8 cellular contexts compared by ENCODE assay signal in the genomic region with DNA sequence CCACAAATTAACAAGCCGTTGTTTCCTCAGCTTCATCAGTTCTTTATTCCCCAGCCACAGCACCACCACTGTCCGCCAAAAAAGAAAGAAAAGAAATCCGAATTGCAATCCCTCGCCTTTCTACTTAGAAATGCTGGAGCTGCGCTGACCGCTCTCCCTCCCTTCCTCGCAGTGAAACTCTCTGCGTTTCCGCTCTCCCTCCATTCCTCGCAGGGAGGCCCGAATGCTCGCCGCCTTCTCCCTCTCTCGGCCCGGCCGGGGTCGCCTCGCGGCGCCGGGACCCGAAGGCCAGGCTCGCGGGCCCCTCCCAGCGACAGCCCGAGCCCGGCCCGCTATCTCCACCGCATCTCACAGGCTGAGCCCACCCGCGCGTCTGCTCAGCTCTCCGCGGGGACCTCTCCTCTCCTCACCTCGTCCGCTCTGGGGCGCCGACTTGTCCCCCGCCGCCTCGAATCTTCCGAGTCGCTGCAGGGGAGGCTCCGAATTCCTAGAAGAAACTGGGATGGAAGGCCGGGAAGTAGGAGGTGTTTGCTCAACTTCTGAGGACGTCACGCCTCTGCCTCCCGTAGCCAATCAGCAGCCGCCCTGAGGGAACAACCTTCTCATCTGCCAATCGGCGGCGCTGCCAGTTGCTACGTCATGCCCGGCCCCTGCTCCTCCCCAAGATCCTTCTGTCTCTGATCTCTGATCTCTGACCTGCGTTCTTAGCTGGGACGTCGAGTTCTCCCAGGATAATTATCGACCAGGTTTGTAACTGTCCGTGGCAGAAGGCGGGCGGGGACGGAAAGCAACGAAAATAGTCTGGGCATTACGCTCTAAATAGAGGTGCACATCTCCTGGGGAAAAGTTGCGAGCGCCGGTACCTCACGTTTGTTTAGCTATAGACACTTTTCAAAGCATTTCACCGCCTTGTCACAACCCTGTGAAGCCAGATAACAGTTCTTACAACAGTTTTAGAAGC.
DNase-seq lines count a peak whose midpoint lies in the region; ATAC-seq lines count a peak whose summit lies in the region.

Gene AASS, minus strand, starts transcription at position 499 of the 961 bp plus-strand sequence. CDS start 10,523 bp downstream, outside the sequence.

- intact Hi-C loops in dendritic cell treated with granulocyte-macrophage colony-stimulating factor and Interleukin-4, amounts not matched to agents 40 ng/mL and 50 ng/mL, for 4 days (cut with micrococcal nuclease) = no loop called here

- DNase-seq in NCI-H2196 (lab: John Stamatoyannopoulos, UW; ENCODE audit: unreplicated experiment) (peak; percentile 89), cerebellar nuclear complex (lab: John Stamatoyannopoulos, UW) (no peak)
- peak; percentile 52 for DNase-seq in activated CD4-positive, alpha-beta T cell treated with anti-CD3 and anti-CD28 coated beads, Interleukin-2, amount 50 U/mL, for 4 hours
- DNase-seq in stimulated activated CD4-positive, alpha-beta T cell treated with anti-CD3 and anti-CD28 coated beads, Interleukin-15, amount 100 ng/mL, for 48 hours (ENCODE audit: low read depth in 2 of 2) = peak; percentile 71 to 74

- H3K27me3 Mint-ChIP-seq in dendritic cell treated with granulocyte-macrophage colony-stimulating factor and Interleukin-4, amounts not matched to agents 40 ng/mL and 50 ng/mL, for 4 days = peaks cover 38% of the 10 kb centered on the region

- peak within 1 kb of the TSS; percentile 82 for H3K27ac ChIP-seq in layer of hippocampus (ENCODE audit: low read depth, low read length)

- H3K4me3 Mint-ChIP-seq in dendritic cell treated with granulocyte-macrophage colony-stimulating factor and Interleukin-4, amounts not matched to agents 40 ng/mL and 50 ng/mL, for 4 days = peak within 1 kb of the TSS; percentile 95

- H3K27me3 ChIP-seq in layer of hippocampus (ENCODE audit: control insufficient read depth, insufficient read depth, low read length) = no peaks in the 10 kb centered on the region

- peaks cover 21% of the 10 kb centered on the region for H3K4me1 Mint-ChIP-seq in dendritic cell treated with granulocyte-macrophage colony-stimulating factor and Interleukin-4, amounts not matched to agents 40 ng/mL and 50 ng/mL, for 4 days (ENCODE audit: low read depth)

- H3K36me3 Mint-ChIP-seq in dendritic cell treated with granulocyte-macrophage colony-stimulating factor and Interleukin-4, amounts not matched to agents 40 ng/mL and 50 ng/mL, for 4 days (ENCODE audit: low read depth) = peaks cover 8% of the 10 kb centered on the region

- H3K9me3 Mint-ChIP-seq in dendritic cell treated with granulocyte-macrophage colony-stimulating factor and Interleukin-4, amounts not matched to agents 40 ng/mL and 50 ng/mL, for 4 days = no peaks in the 10 kb centered on the region

- peak within 1 kb of the TSS; percentile 66 for H3K27ac Mint-ChIP-seq in dendritic cell treated with granulocyte-macrophage colony-stimulating factor and Interleukin-4, amounts not matched to agents 40 ng/mL and 50 ng/mL, for 4 days

- ATAC-seq in GM18858 (IDR thresholded peaks at IDR 0.05; ENCODE audit: unreplicated experiment) (peak; percentile 100), HG03064 (IDR thresholded peaks at IDR 0.05; ENCODE audit: low read depth, unreplicated experiment) (peak; percentile 100)

Comparison
In these comparisons a context has a peak if more than half of its experiments do, and no peak if none do; other contexts are left out.
1. DNase-seq: peak in NCI-H2196 (single experiment), activated CD4-positive, alpha-beta T cell treated with anti-CD3 and anti-CD28 coated beads, Interleukin-2, amount 50 U/mL, for 4 hours (2 of 2) and stimulated activated CD4-positive, alpha-beta T cell treated with anti-CD3 and anti-CD28 coated beads, Interleukin-15, amount 100 ng/mL, for 48 hours (2 of 2); none in cerebellar nuclear complex (0 of 2).